ENCODE assay signal across 17 cellular contexts in genomic region chr9:88378317-88378716, GRCh38. TPM values are rescaled to one million over a fixed set of nuclear protein-coding genes. Genes with fewer than 3 reads are reported as not detected.
DNase-seq lines count a peak whose midpoint lies in the region; ATAC-seq and TF ChIP-seq lines count a peak whose summit lies in the region.
"Had no signal": no experiment of that assay in that cellular context is flagged by ENCODE, and none has a peak within 500 bp of the region (broad histone marks: within the 10 kb centered on the region; RNA-seq: fewer than 3 reads in every experiment).

No MANE protein-coding gene starts in this region.

- H3K36me3 ChIP-seq in iPS-20b (ENCODE audit: insufficient read depth, low read depth, low read length): no peaks in the 10 kb centered on the region
- H3K36me3 ChIP-seq in BE2C: no peaks in the 10 kb centered on the region
- H3K36me3 ChIP-seq in left ventricle myocardium inferior: no peaks in the 10 kb centered on the region

- peaks cover 8% of the 10 kb centered on the region for H3K27me3 Mint-ChIP-seq in HFFc6 (ENCODE audit: insufficient read depth)
- no peaks in the 10 kb centered on the region for H3K27me3 Mint-ChIP-seq in chondrocyte (ENCODE audit: low read depth)
- H3K27me3 Mint-ChIP-seq: naive B cell had no signal

- no peaks in the 10 kb centered on the region for H3K27me3 ChIP-seq in iPS-20b (ENCODE audit: insufficient read depth, low read length)
- no peaks in the 10 kb centered on the region for H3K27me3 ChIP-seq in BE2C
- H3K27me3 ChIP-seq in left ventricle myocardium inferior (ENCODE audit: low read depth): no peaks in the 10 kb centered on the region

- H3K4me1 ChIP-seq in iPS-20b (ENCODE audit: insufficient read depth, low read length) (peaks cover 18% of the 10 kb centered on the region; the same call in 1 of the 2 replicates), BE2C (no peaks in the 10 kb centered on the region), left ventricle myocardium inferior (no peaks in the 10 kb centered on the region)

- ATAC-seq in GM19452 (IDR thresholded peaks at IDR 0.05; ENCODE audit: unreplicated experiment): no peak

- intact Hi-C loops in left ventricle myocardium inferior (cut with micrococcal nuclease): no loop called here

- H3K9me3 ChIP-seq in iPS-20b (ENCODE audit: insufficient read depth, low read depth, low read length) (no peaks in the 10 kb centered on the region), BE2C (no peaks in the 10 kb centered on the region), left ventricle myocardium inferior (replicated peaks) (peaks cover 7% of the 10 kb centered on the region)

- DNase-seq in AG20443 (ENCODE audit: low spot score) (peak; percentile 14), HFFc6 (no peak), chondrocyte (ENCODE audit: low spot score) (no peak), BE2C (no peak), left ventricle myocardium inferior (no peak), cerebellum (ENCODE audit: low spot score) (no peak)
- DNase-seq: activated CD4-positive, CD25-positive, alpha-beta regulatory T cell; activated naive CD4-positive, alpha-beta T cell treated with Interleukin-2 at 50 U/mL for 16 hours; effector CD4-positive, alpha-beta T cell; EL; naive B cell; NCI-H1048; substantia nigra; SW 1271 had no signal

- TF ChIP-seq CTCF in HFFc6 (IDR thresholded peaks at IDR 0.05): peak; percentile 26; the same call in 1 of the 2 replicates
- TF ChIP-seq CTCF in chondrocyte (IDR thresholded peaks at IDR 0.05): peak; percentile 30
- no peak for TF ChIP-seq CTCF in BE2C (IDR thresholded peaks at IDR 0.05; ENCODE audit: low read depth, low read length)
- TF ChIP-seq CTCF in left ventricle myocardium inferior (IDR thresholded peaks at IDR 0.05; ENCODE audit: borderline replicate concordance): no peak

- H3K36me3 Mint-ChIP-seq in HFFc6 (ENCODE audit: low read depth) (peaks cover 7% of the 10 kb centered on the region), chondrocyte (ENCODE audit: low read depth) (peaks cover 3% of the 10 kb centered on the region)
- H3K36me3 Mint-ChIP-seq: naive B cell had no signal

- H3K4me3 Mint-ChIP-seq in HFFc6: no peak overlapping the region
- no peak overlapping the region for H3K4me3 Mint-ChIP-seq in chondrocyte (ENCODE audit: unreplicated experiment)
- H3K4me3 Mint-ChIP-seq: naive B cell had no signal

- H3K27ac Mint-ChIP-seq in HFFc6 (no peak overlapping the region), chondrocyte (ENCODE audit: unreplicated experiment) (no peak overlapping the region)
- H3K27ac Mint-ChIP-seq: naive B cell had no signal

- H3K27ac ChIP-seq in iPS-20b (ENCODE audit: low read length): no peak overlapping the region
- H3K27ac ChIP-seq in left ventricle myocardium inferior (replicated peaks): no peak overlapping the region
- H3K27ac ChIP-seq: C4-2B had no signal

- no peak overlapping the region for H3K9ac ChIP-seq in iPS-20b (ENCODE audit: low read depth, low read length)

- H3K4me1 Mint-ChIP-seq in HFFc6 (ENCODE audit: low read depth): peaks cover under 1% of the 10 kb centered on the region; the same call in 1 of the 2 replicates
- no peaks in the 10 kb centered on the region for H3K4me1 Mint-ChIP-seq in chondrocyte (ENCODE audit: low read depth)
- H3K4me1 Mint-ChIP-seq: naive B cell had no signal

- H3K9me3 Mint-ChIP-seq in HFFc6 (peaks cover 11% of the 10 kb centered on the region), chondrocyte (ENCODE audit: low read depth) (peaks cover 8% of the 10 kb centered on the region)

- H3K4me3 ChIP-seq in iPS-20b (ENCODE audit: low read length): peak overlapping the region; percentile 28
- H3K4me3 ChIP-seq in BE2C (ENCODE audit: low read depth, low read length): no peak overlapping the region
- no peak overlapping the region for H3K4me3 ChIP-seq in left ventricle myocardium inferior

RNA-seq across cellular contexts. Expression of gene SPIN1, which starts 9.9 kb away (rescaled TPM):
- total RNA-seq in HFFc6 (2021; fragmentation: NEBNext Ultra II Directional; extraction: Animal tissue kit (Norgen Biotek cat#: 25700)): 100 to 1,000 TPM in 5 of 6 experiments, 10 to 100 TPM in 1; 97.2 to 131 (median 119) TPM
- total RNA-seq in chondrocyte (94.9 to 110 TPM (median 103 TPM) in 3 replicates), left ventricle myocardium inferior (55.8 TPM), cerebellum (186 TPM)
- 33.3 TPM for polyA plus RNA-seq in BE2C (2012; ENCODE audit: insufficient read depth, insufficient read length, low read depth)

Comparison
In these comparisons a context has a peak if more than half of its experiments do, and no peak if none do; other contexts are left out.
1. CTCF ChIP-seq: peak in HFFc6 (single experiment) and chondrocyte (single experiment); none in BE2C (single experiment) and left ventricle myocardium inferior (single experiment).